11 cellular contexts compared by ENCODE assay signal in genomic region chr20:37565134-37565811, GRCh38. TPM values are rescaled to one million over a fixed set of nuclear protein-coding genes. Genes with fewer than 3 reads are reported as not detected.
DNase-seq lines count a peak whose midpoint lies in the region; ATAC-seq lines count a peak whose summit lies in the region.
"Had no signal": no experiment of that assay in that cellular context is flagged by ENCODE, and none has a peak within 500 bp of the region (broad histone marks: within the 10 kb centered on the region; RNA-seq: fewer than 3 reads in every experiment).

No MANE protein-coding gene starts in this region.

- no peaks in the 10 kb centered on the region for H3K9me3 Mint-ChIP-seq in activated CD8-positive, alpha-beta memory T cell treated with anti-CD3 and anti-CD28 coated beads, Interleukin-2, amount 10 ng/mL, durations not matched to agents 7 days and 5 days (ENCODE audit: low read depth)
- H3K9me3 Mint-ChIP-seq in stimulated activated naive B cell treated with anti-CD40 and anti-IgM and Interleukin-4, amounts not matched to agents 10 μg/mL and 1 μg/mL and 100 μg/mL, for 72 hours: no peaks in the 10 kb centered on the region
- H3K9me3 Mint-ChIP-seq: activated T-cell treated with anti-CD3 and anti-CD28 coated beads, Interleukin-2, amount 50 U/mL, for 24 hours; dendritic cell treated with granulocyte-macrophage colony-stimulating factor and Interleukin-4, amounts not matched to agents 40 ng/mL and 50 ng/mL, for 4 days; IgD-negative memory B cell had no signal

- no peaks in the 10 kb centered on the region for H3K36me3 Mint-ChIP-seq in activated CD8-positive, alpha-beta memory T cell treated with anti-CD3 and anti-CD28 coated beads, Interleukin-2, amount 10 ng/mL, durations not matched to agents 7 days and 5 days
- no peaks in the 10 kb centered on the region for H3K36me3 Mint-ChIP-seq in stimulated activated naive B cell treated with anti-CD40 and anti-IgM and Interleukin-4, amounts not matched to agents 10 μg/mL and 1 μg/mL and 100 μg/mL, for 72 hours
- H3K36me3 Mint-ChIP-seq: IgD-negative memory B cell had no signal

- no peaks in the 10 kb centered on the region for H3K4me1 Mint-ChIP-seq in activated CD8-positive, alpha-beta memory T cell treated with anti-CD3 and anti-CD28 coated beads, Interleukin-2, amount 10 ng/mL, durations not matched to agents 7 days and 5 days
- H3K4me1 Mint-ChIP-seq in stimulated activated naive B cell treated with anti-CD40 and anti-IgM and Interleukin-4, amounts not matched to agents 10 μg/mL and 1 μg/mL and 100 μg/mL, for 72 hours: peaks cover 9 to 13% of the 10 kb centered on the region in 2 donors

- no peak overlapping the region for H3K4me3 Mint-ChIP-seq in activated CD8-positive, alpha-beta memory T cell treated with anti-CD3 and anti-CD28 coated beads, Interleukin-2, amount 10 ng/mL, durations not matched to agents 7 days and 5 days
- no peak overlapping the region for H3K4me3 Mint-ChIP-seq in stimulated activated naive B cell treated with anti-CD40 and anti-IgM and Interleukin-4, amounts not matched to agents 10 μg/mL and 1 μg/mL and 100 μg/mL, for 72 hours
- H3K4me3 Mint-ChIP-seq: activated T-cell treated with anti-CD3 and anti-CD28 coated beads, Interleukin-2, amount 50 U/mL, for 24 hours; dendritic cell treated with granulocyte-macrophage colony-stimulating factor and Interleukin-4, amounts not matched to agents 40 ng/mL and 50 ng/mL, for 4 days; IgD-negative memory B cell had no signal

- no peak overlapping the region for H3K27ac Mint-ChIP-seq in activated CD8-positive, alpha-beta memory T cell treated with anti-CD3 and anti-CD28 coated beads, Interleukin-2, amount 10 ng/mL, durations not matched to agents 7 days and 5 days
- peak overlapping the region; percentile 38 for H3K27ac Mint-ChIP-seq in stimulated activated naive B cell treated with anti-CD40 and anti-IgM and Interleukin-4, amounts not matched to agents 10 μg/mL and 1 μg/mL and 100 μg/mL, for 72 hours
- H3K27ac Mint-ChIP-seq: activated T-cell treated with anti-CD3 and anti-CD28 coated beads, Interleukin-2, amount 50 U/mL, for 24 hours; dendritic cell treated with granulocyte-macrophage colony-stimulating factor and Interleukin-4, amounts not matched to agents 40 ng/mL and 50 ng/mL, for 4 days; IgD-negative memory B cell had no signal

- peaks cover 57% of the 10 kb centered on the region for H3K27me3 Mint-ChIP-seq in activated CD8-positive, alpha-beta memory T cell treated with anti-CD3 and anti-CD28 coated beads, Interleukin-2, amount 10 ng/mL, durations not matched to agents 7 days and 5 days
- H3K27me3 Mint-ChIP-seq in stimulated activated naive B cell treated with anti-CD40 and anti-IgM and Interleukin-4, amounts not matched to agents 10 μg/mL and 1 μg/mL and 100 μg/mL, for 72 hours: peaks cover 51 to 69% of the 10 kb centered on the region in 2 donors

- no peak for ATAC-seq in activated CD8-positive, alpha-beta memory T cell treated with anti-CD3 and anti-CD28 coated beads, Interleukin-2, amount 10 ng/mL, durations not matched to agents 7 days and 5 days
- ATAC-seq in stimulated activated naive B cell treated with anti-CD40 and anti-IgM and Interleukin-4, amounts not matched to agents 10 μg/mL and 1 μg/mL and 100 μg/mL, for 72 hours (replicated peaks): no peak
- ATAC-seq in GM19455 (IDR thresholded peaks at IDR 0.05; ENCODE audit: unreplicated experiment) (no peak), HG03354 (IDR thresholded peaks at IDR 0.05; ENCODE audit: poor library complexity, severe bottlenecking, unreplicated experiment) (no peak)

- CTCF ChIA-PET in activated CD8-positive, alpha-beta memory T cell treated with anti-CD3 and anti-CD28 coated beads, Interleukin-2, amount 10 ng/mL, durations not matched to agents 7 days and 5 days (lab: Charles Lee): interaction anchor here (0.7 to 2.8 kb wide), 7 partner anchors 10 to 656 kb away, joined by 3 to 37 read pairs (median 6); no protein-coding TSS in a partner anchor

- peak; percentile 42 for DNase-seq in activated CD8-positive, alpha-beta memory T cell treated with anti-CD3 and anti-CD28 coated beads, Interleukin-2, amount 50 U/mL, for 48 hours
- no peak for DNase-seq in activated CD8-positive, alpha-beta memory T cell treated with anti-CD3 and anti-CD28 coated beads, Interleukin-2, amount 10 ng/mL, durations not matched to agents 7 days and 5 days
- DNase-seq in NCI-H2171 (lab: John Stamatoyannopoulos, UW): peak; percentile 53
- peak; percentile 40 for DNase-seq in kidney tubule cell (ENCODE audit: low spot score)
- DNase-seq in stimulated activated naive B cell treated with anti-CD40 and anti-IgM and Interleukin-4, amounts not matched to agents 10 μg/mL and 1 μg/mL and 100 μg/mL, for 72 hours: no peak
- no peak for DNase-seq in 8988T

RNA-seq across cellular contexts. Expression of gene BLCAP, which starts 37.6 kb away (rescaled TPM):
- 10 to 100 TPM; 32.0 to 36.3 TPM for total RNA-seq in activated CD8-positive, alpha-beta memory T cell treated with anti-CD3 and anti-CD28 coated beads, Interleukin-2, amount 10 ng/mL, durations not matched to agents 7 days and 5 days

RNA-seq across cellular contexts. Expression of gene NNAT, which starts 44.2 kb away (rescaled TPM):
- not detected for total RNA-seq in activated CD8-positive, alpha-beta memory T cell treated with anti-CD3 and anti-CD28 coated beads, Interleukin-2, amount 10 ng/mL, durations not matched to agents 7 days and 5 days

Comparison
In these comparisons a context has a peak if more than half of its experiments do, and no peak if none do; other contexts are left out.
1. DNase-seq: peak in activated CD8-positive, alpha-beta memory T cell treated with anti-CD3 and anti-CD28 coated beads, Interleukin-2, amount 50 U/mL, for 48 hours (single experiment), NCI-H2171 (single experiment) and kidney tubule cell (single experiment); none in activated CD8-positive, alpha-beta memory T cell treated with anti-CD3 and anti-CD28 coated beads, Interleukin-2, amount 10 ng/mL, durations not matched to agents 7 days and 5 days (single experiment), stimulated activated naive B cell treated with anti-CD40 and anti-IgM and Interleukin-4, amounts not matched to agents 10 μg/mL and 1 μg/mL and 100 μg/mL, for 72 hours (single experiment) and 8988T (single experiment).